ENCODE assay signal across 11 cellular contexts in genomic region chr1:25896266-25896665, GRCh38. TPM values are rescaled to one million over a fixed set of nuclear protein-coding genes. Genes with fewer than 3 reads are reported as not detected.
A peak's percentile ranks its signal among the peaks of the same experiment; 100 is the strongest.
DNase-seq lines count a peak whose midpoint lies in the region; ATAC-seq, FAIRE-seq and TF ChIP-seq lines count a peak whose summit lies in the region.
"Had no signal": no experiment of that assay in that cellular context is flagged by ENCODE, and none has a peak within 500 bp of the region (broad histone marks: within the 10 kb centered on the region; RNA-seq: fewer than 3 reads in every experiment).

No MANE protein-coding gene starts in this region.

- H3K9me2 ChIP-seq in SU-DHL-6 (replicated peaks; ENCODE audit: insufficient read depth, low read length), result no peaks in the 10 kb centered on the region

- H4K20me1 ChIP-seq in SU-DHL-6 (ENCODE audit: low read depth, low read length), result no peaks in the 10 kb centered on the region

- H2AFZ ChIP-seq in SU-DHL-6 (ENCODE audit: low read depth, low read length, severe bottlenecking), result no peak overlapping the region

- intact Hi-C loops in A673 (cut with micrococcal nuclease; ENCODE audit: unreplicated experiment), result loop anchor here (5.0 kb wide), 1 partner anchor 251 kb away; no protein-coding TSS in a partner anchor

- no TSS peak for BruUV-seq in A673 (replicated peaks; lab: Mats Ljungman, UMichigan)

- CTCF ChIA-PET in A673 (lab: Charles Lee), result interaction anchor here (0.7 to 1.9 kb wide), 6 partner anchors 101 to 140 kb away, joined by 3 to 34 read pairs (median 4); partner anchors contain the start of gene PAFAH2

- no peak overlapping the region for H3K4me2 ChIP-seq in SU-DHL-6 (ENCODE audit: low read depth, low read length, poor library complexity, severe bottlenecking)

- H3K79me2 ChIP-seq in SU-DHL-6 (ENCODE audit: insufficient read depth, low read length), result peaks cover 6% of the 10 kb centered on the region; the same call in 1 of the 2 replicates

- H3K27me3 ChIP-seq in A673 (replicated peaks; ENCODE audit: insufficient read depth, low read depth, low read length, poor library complexity) (no peaks in the 10 kb centered on the region), SU-DHL-6 (ENCODE audit: low read length) (no peaks in the 10 kb centered on the region), suprapubic skin (no peaks in the 10 kb centered on the region)
- H3K27me3 ChIP-seq: right lobe of liver had no signal

- H3K36me3 ChIP-seq in A673 (ENCODE audit: insufficient read depth, low read length, poor library complexity, severe bottlenecking) (peaks cover 51% of the 10 kb centered on the region), SU-DHL-6 (ENCODE audit: low read length) (peaks cover 21% of the 10 kb centered on the region), suprapubic skin (no peaks in the 10 kb centered on the region)
- H3K36me3 ChIP-seq: right lobe of liver had no signal

- ATAC-seq in HG02884 (IDR thresholded peaks at IDR 0.05; ENCODE audit: unreplicated experiment), result no peak

- peak; percentile 70 for FAIRE-seq in G401.6 (lab: Jason Lieb, UNC)

- no peaks in the 10 kb centered on the region for H3K9me3 ChIP-seq in A673 (ENCODE audit: low read depth, low read length, poor library complexity, severe bottlenecking)
- H3K9me3 ChIP-seq in SU-DHL-6 (ENCODE audit: insufficient read depth, low read length), result no peaks in the 10 kb centered on the region
- no peaks in the 10 kb centered on the region for H3K9me3 ChIP-seq in suprapubic skin
- H3K9me3 ChIP-seq: right lobe of liver had no signal

- TF ChIP-seq POLR2A in suprapubic skin (IDR thresholded peaks at IDR 0.05), result no peak

- H3K4me1 ChIP-seq in A673 (ENCODE audit: insufficient read depth, low read length, poor library complexity, severe bottlenecking) (peaks cover 37% of the 10 kb centered on the region), suprapubic skin (peaks cover 40% of the 10 kb centered on the region)

- H3K4me3 ChIP-seq in A673 (ENCODE audit: low read depth, low read length, poor library complexity, severe bottlenecking) (no peak overlapping the region), SU-DHL-6 (ENCODE audit: insufficient read depth, low read length, poor library complexity, severe bottlenecking) (no peak overlapping the region), suprapubic skin (no peak overlapping the region)
- H3K4me3 ChIP-seq: right lobe of liver had no signal

- no peak overlapping the region for H3K9ac ChIP-seq in SU-DHL-6 (ENCODE audit: low read length)

- no peak for TF ChIP-seq EP300 in suprapubic skin (IDR thresholded peaks at IDR 0.05)

- H3K27ac ChIP-seq in A673 (ENCODE audit: low read depth, low read length, poor library complexity, severe bottlenecking) (peak overlapping the region; percentile 40), SU-DHL-6 (ENCODE audit: low read depth, low read length) (peak overlapping the region; percentile 34), suprapubic skin (no peak overlapping the region)
- H3K27ac ChIP-seq: right lobe of liver had no signal

- peak; percentile 46 for DNase-seq in A673 (ENCODE audit: low spot score)
- DNase-seq in glomerular visceral epithelial cell (ENCODE audit: extremely low spot score), result peak; percentile 47
- DNase-seq in suprapubic skin (ENCODE audit: low spot score in 2 of 2), result no peak
- no peak for DNase-seq in activated CD4-positive, CD25-positive, alpha-beta regulatory T cell treated with anti-CD3 and anti-CD28 coated beads, Interleukin-2, amount 50 U/mL, for 72 hours
- no peak for DNase-seq in germinal center (ENCODE audit: low spot score)
- DNase-seq: activated naive CD4-positive, alpha-beta T cell treated with anti-CD3 and anti-CD28 coated beads, Interleukin-2, amount 50 U/mL, for 16 hours; NCI-H526; right lobe of liver had no signal

- WGBS in suprapubic skin, result 56% methylated on average over 1 of the region's 1 CpG

- peaks cover 36% of the 10 kb centered on the region for H3F3A ChIP-seq in SU-DHL-6 (ENCODE audit: insufficient read depth)

- POLR2A ChIA-PET in A673 (lab: Charles Lee; ENCODE audit: low non-redundant PET), result interaction anchor here (0.8 kb wide), 1 partner anchor 9 kb away, joined by 5 read pairs; no protein-coding TSS in a partner anchor

- TF ChIP-seq CTCF in A673 (conservative IDR thresholded peaks at IDR 0.05; ENCODE audit: low read depth, low read length) (no peak), SU-DHL-6 (IDR thresholded peaks at IDR 0.05; ENCODE audit: insufficient read depth, low read length, poor library complexity, severe bottlenecking) (no peak), suprapubic skin (IDR thresholded peaks at IDR 0.05) (no peak)

RNA-seq across cellular contexts. Expression of gene STMN1, which starts 10.0 kb away (rescaled TPM):
- total RNA-seq in A673 (2021) (920 and 933 TPM in 2 replicates), suprapubic skin (10 to 100 TPM; 21.8 to 33.6 (median 28.1) TPM)

RNA-seq across cellular contexts. Expression of gene PAQR7, which starts 20.8 kb away (rescaled TPM):
- total RNA-seq in A673 (2021) (2.9 and 3.0 TPM in 2 replicates), suprapubic skin (10 to 100 TPM; 14.3 to 20.9 (median 16.6) TPM)

RNA-seq across cellular contexts. Expression of gene AUNIP, which starts 37.0 kb away (rescaled TPM):
- total RNA-seq in A673 (2021) (17.7 and 18.9 TPM in 2 replicates), suprapubic skin (under 1 TPM in 3 of 4 donors, not detected in 1; 0.26 to 0.89 (median 0.49) TPM)

Comparison
In these comparisons a context has a peak if more than half of its experiments do, and no peak if none do; other contexts are left out.
1. DNase-seq: peak in A673 (single experiment) and glomerular visceral epithelial cell (single experiment); none in suprapubic skin (0 of 2), activated CD4-positive, CD25-positive, alpha-beta regulatory T cell treated with anti-CD3 and anti-CD28 coated beads, Interleukin-2, amount 50 U/mL, for 72 hours (single experiment) and germinal center (single experiment).
2. RNA of gene STMN1, which starts 10.0 kb away (total RNA-seq): 920 to 933 TPM in A673; 21.8 to 33.6 TPM in suprapubic skin; every median in the first group is over 10 times any median in the second.